Comparison of ENCODE assay signal across 13 cellular contexts in the genomic region with DNA sequence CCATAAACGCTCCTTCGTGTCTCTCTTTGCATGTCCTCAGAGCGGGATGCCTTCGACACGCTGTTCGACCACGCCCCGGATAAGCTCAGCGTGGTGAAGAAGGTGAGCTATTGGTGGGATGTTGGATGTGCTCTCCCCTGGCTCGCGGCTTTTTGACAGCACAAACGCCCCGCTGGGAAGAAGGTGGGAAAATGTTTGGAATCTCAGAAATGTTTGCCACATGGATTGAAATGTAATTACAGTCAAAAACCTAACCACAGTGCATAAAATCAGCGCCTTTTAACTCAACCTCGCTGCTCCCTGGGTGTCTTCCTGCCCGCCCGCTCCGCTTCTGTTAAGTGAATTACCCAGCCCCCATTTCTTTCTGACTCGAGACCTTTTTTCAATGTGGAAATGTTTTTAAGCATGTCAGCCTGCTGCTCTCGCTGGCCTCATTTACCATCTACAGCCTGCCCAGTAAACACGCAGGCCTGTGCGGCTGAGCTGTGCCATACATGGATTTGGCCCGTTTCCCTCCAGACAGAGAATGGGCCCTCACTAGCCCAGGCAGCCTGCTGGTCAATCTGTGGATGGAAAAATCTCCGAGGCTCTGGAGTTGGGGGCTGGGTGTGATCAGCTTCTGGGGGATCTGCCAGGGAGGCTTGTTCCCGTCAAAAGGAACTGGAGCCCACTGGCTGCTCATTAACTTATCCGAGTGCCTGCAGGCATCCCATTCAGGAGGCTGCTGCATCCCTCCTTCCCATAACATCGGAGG. TPM values are rescaled to one million over a fixed set of nuclear protein-coding genes. Genes with fewer than 3 reads are reported as not detected.
DNase-seq lines count a peak whose midpoint lies in the region; ATAC-seq and TF ChIP-seq lines count a peak whose summit lies in the region.
"Had no signal": no experiment of that assay in that cellular context is flagged by ENCODE, and none has a peak within 500 bp of the region (broad histone marks: within the 10 kb centered on the region; RNA-seq: fewer than 3 reads in every experiment).

No MANE protein-coding gene starts in this region.

- TF ChIP-seq RAD21 in neural cell (conservative IDR thresholded peaks at IDR 0.05): no peak

- H3K4me3 Mint-ChIP-seq in MCF 10A (ENCODE audit: unreplicated experiment): no peak overlapping the region
- H3K4me3 Mint-ChIP-seq: neural crest cell had no signal

- H3K27me3 ChIP-seq in gastroesophageal sphincter: no peaks in the 10 kb centered on the region
- no peaks in the 10 kb centered on the region for H3K27me3 ChIP-seq in neural cell (ENCODE audit: insufficient read depth, low read depth, low read length)
- H3K27me3 ChIP-seq in mammary epithelial cell (ENCODE audit: insufficient read depth, low read length): no peaks in the 10 kb centered on the region

- intact Hi-C loops in MCF 10A (cut with micrococcal nuclease): no loop called here
- intact Hi-C loops in mammary epithelial cell (cut with micrococcal nuclease): no loop called here

- H3K27ac Mint-ChIP-seq in MCF 10A (ENCODE audit: low read depth, unreplicated experiment): no peak overlapping the region

- no peaks in the 10 kb centered on the region for H3K9me3 Mint-ChIP-seq in MCF 10A (ENCODE audit: unreplicated experiment)
- H3K9me3 Mint-ChIP-seq: neural crest cell had no signal

- TF ChIP-seq CTCF in AG10803 (conservative IDR thresholded peaks at IDR 0.05; ENCODE audit: low read length): no peak
- peak in 1 of 4 experiments; percentile 17 for TF ChIP-seq CTCF in gastroesophageal sphincter (IDR thresholded peaks at IDR 0.05)
- TF ChIP-seq CTCF in neural cell (IDR thresholded peaks at IDR 0.05; ENCODE audit: poor library complexity, severe bottlenecking): no peak
- no peak for TF ChIP-seq CTCF in MCF 10A (IDR thresholded peaks at IDR 0.05; ENCODE audit: unreplicated experiment)
- TF ChIP-seq CTCF in mammary epithelial cell (conservative IDR thresholded peaks at IDR 0.05 in 1 of 2, IDR thresholded peaks at IDR 0.05 in 1 of 2; ENCODE audit: extremely low read depth in 1 of 2, insufficient read depth in 1 of 2, low read depth in 1 of 2, low read length in 2 of 2): no peak

- no peaks in the 10 kb centered on the region for H3K36me3 Mint-ChIP-seq in MCF 10A (ENCODE audit: insufficient read depth, unreplicated experiment)

- H3K4me3 ChIP-seq in AG10803 (ENCODE audit: low read length) (no peak overlapping the region), gastroesophageal sphincter (no peak overlapping the region), neural cell (ENCODE audit: low read length) (peak overlapping the region; percentile 37), mammary epithelial cell (replicated peaks in 1 of 3; ENCODE audit: insufficient read depth in 1 of 3, low read depth in 2 of 3, low read length in 3 of 3) (no peak overlapping the region)

- H3K9me2 ChIP-seq in neural cell (ENCODE audit: insufficient read depth, low read length): no peaks in the 10 kb centered on the region

- BruUV-seq in MCF 10A (replicated peaks; lab: Mats Ljungman, UMichigan): no TSS peak
- no TSS peak for BruUV-seq in mammary epithelial cell (replicated peaks; lab: Mats Ljungman, UMichigan)

- no peaks in the 10 kb centered on the region for H3K4me1 Mint-ChIP-seq in MCF 10A (ENCODE audit: insufficient read depth, unreplicated experiment)

- no peaks in the 10 kb centered on the region for H4K20me1 ChIP-seq in neural cell (ENCODE audit: insufficient read depth)
- H4K20me1 ChIP-seq in mammary epithelial cell (ENCODE audit: insufficient read depth, low read length): no peaks in the 10 kb centered on the region

- H2AFZ ChIP-seq in neural cell (ENCODE audit: low read depth, low read length) (peak overlapping the region; percentile 4), mammary epithelial cell (ENCODE audit: low read depth, low read length) (no peak overlapping the region)

- no peaks in the 10 kb centered on the region for H3F3A ChIP-seq in neural cell (ENCODE audit: insufficient read depth, low read length, poor library complexity, severe bottlenecking)

- POLR2A ChIA-PET in MCF 10A (lab: Yijun Ruan, JAX): no interaction called here

- H3K79me2 ChIP-seq in neural cell (replicated peaks; ENCODE audit: insufficient read depth, low read length) (no peaks in the 10 kb centered on the region), mammary epithelial cell (ENCODE audit: insufficient read depth, low read length) (no peaks in the 10 kb centered on the region)

- 28 to 49% methylated on average over 11 to 15 of the region's 27 CpGs for WGBS in gastroesophageal sphincter (ENCODE audit: low coverage in 1 of 2), 2 donors
- WGBS in mammary epithelial cell (ENCODE audit: low coverage, missing lambda C conversion rate): 52% methylated on average over 22 of the region's 27 CpGs

- TF ChIP-seq POLR2A in gastroesophageal sphincter (IDR thresholded peaks at IDR 0.05): no peak

- H3K27ac ChIP-seq in gastroesophageal sphincter (peak overlapping the region in 3 of 4 donors; percentile 33 to 51 (median 43)), neural cell (ENCODE audit: low read length) (peak overlapping the region; percentile 34), mammary epithelial cell (ENCODE audit: insufficient read depth, low read depth, low read length) (no peak overlapping the region)
- H3K27ac ChIP-seq: WERI-Rb-1 had no signal

- peaks cover 0 to 42% of the 10 kb centered on the region in 2 donors for H3K36me3 ChIP-seq in gastroesophageal sphincter
- no peaks in the 10 kb centered on the region for H3K36me3 ChIP-seq in neural cell (ENCODE audit: insufficient read depth, low read length)
- H3K36me3 ChIP-seq in mammary epithelial cell (ENCODE audit: insufficient read depth, low read length): no peaks in the 10 kb centered on the region
- H3K36me3 ChIP-seq: WERI-Rb-1 had no signal

- no peaks in the 10 kb centered on the region for H3K9me3 ChIP-seq in gastroesophageal sphincter
- no peaks in the 10 kb centered on the region for H3K9me3 ChIP-seq in neural cell (ENCODE audit: low read length)
- H3K9me3 ChIP-seq in mammary epithelial cell (replicated peaks; ENCODE audit: insufficient read depth, low read length): no peaks in the 10 kb centered on the region

- DNase-seq in AG10803 (ENCODE audit: low read depth): peak; percentile 74
- DNase-seq in M059J (ENCODE audit: low read depth): peak; percentile 12
- no peak for DNase-seq in stimulated activated naive CD4-positive, alpha-beta T cell (lab: John Stamatoyannopoulos, UW)
- no peak for DNase-seq in MCF 10A (ENCODE audit: unreplicated experiment)
- DNase-seq in mammary epithelial cell: no peak
- DNase-seq: NCI-H1694 treated with DMSO at 0.1 percent for 48 hours; SIG-M5; stimulated activated CD4-positive, alpha-beta T cell treated with anti-CD3 and anti-CD28 coated beads, Interleukin-15, amount 100 ng/mL, for 24 hours; WERI-Rb-1 had no signal

- no peak for TF ChIP-seq EP300 in gastroesophageal sphincter (IDR thresholded peaks at IDR 0.05)
- peak; percentile 21 for TF ChIP-seq EP300 in neural cell (conservative IDR thresholded peaks at IDR 0.05; ENCODE audit: poor library complexity, severe bottlenecking)

- ATAC-seq in gastroesophageal sphincter (peak; percentile 64), GM18517 (IDR thresholded peaks at IDR 0.05; ENCODE audit: unreplicated experiment) (no peak)

- no peaks in the 10 kb centered on the region for H3K27me3 Mint-ChIP-seq in MCF 10A (ENCODE audit: insufficient read depth, unreplicated experiment)

- H3K4me2 ChIP-seq in neural cell (ENCODE audit: low read length) (peak overlapping the region; percentile 11), mammary epithelial cell (ENCODE audit: insufficient read depth, low read depth, low read length) (no peak overlapping the region)

- dilution Hi-C loops in mammary epithelial cell (cut with HindIII; ENCODE audit: low sequenced_read_pairs): no loop called here

- CTCF ChIA-PET in MCF 10A (lab: Yijun Ruan, JAX) (no interaction called here), mammary epithelial cell (lab: Charles Lee; ENCODE audit: low non-redundant PET) (no interaction called here)

- H3K9ac ChIP-seq in neural cell (ENCODE audit: low read length) (peak overlapping the region; percentile 51), mammary epithelial cell (ENCODE audit: insufficient read depth, low read length) (no peak overlapping the region)

- peaks cover 0 to 29% (median 9%) of the 10 kb centered on the region in 3 donors for H3K4me1 ChIP-seq in gastroesophageal sphincter
- H3K4me1 ChIP-seq in mammary epithelial cell (ENCODE audit: insufficient read depth, low read length): no peaks in the 10 kb centered on the region

- in situ Hi-C loops in mammary epithelial cell (cut with MboI; ENCODE audit: low sequenced_read_pairs in 2 of 2): no loop called here

TF ChIP-seq in neural cell, 6 proteins besides CTCF, POLR2A, EP300 and RAD21:
- TF ChIP-seq SMC3 (conservative IDR thresholded peaks at IDR 0.05; ENCODE audit: poor library complexity): peak; percentile 10
- no peak for TF ChIP-seq POLR2AphosphoS5 (IDR thresholded peaks at IDR 0.05)
- peak; percentile 20 for TF ChIP-seq MXI1 (conservative IDR thresholded peaks at IDR 0.05; ENCODE audit: poor library complexity, severe bottlenecking)

RNA-seq across cellular contexts. Expression of a gene that starts 32.7 kb away (rescaled TPM):
- not detected in 2 replicates for total RNA-seq in M059J (2014; rRNA removed; shearing (Covaris generic))
- 10 to 100 TPM in 2 of 4 donors, 1 to 10 TPM in 2; 7.0 to 18.2 (median 11.3) TPM for total RNA-seq in gastroesophageal sphincter
- not detected in 2 replicates for polyA plus RNA-seq in neural cell
- not detected in 2 replicates for polyA minus RNA-seq in neural cell
- 0.23 TPM in 1 of 2 replicates, not detected in the other for total RNA-seq in MCF 10A (2022)
- not detected for total RNA-seq in mammary epithelial cell
- not detected for polyA plus RNA-seq in mammary epithelial cell
- not detected for polyA minus RNA-seq in mammary epithelial cell

Comparison
In these comparisons a context has a peak if more than half of its experiments do, and no peak if none do; other contexts are left out.
1. DNase-seq: peak in AG10803 (single experiment) and M059J (single experiment); none in stimulated activated naive CD4-positive, alpha-beta T cell (0 of 6), MCF 10A (single experiment) and mammary epithelial cell (single experiment).